8 cellular contexts compared by ENCODE assay signal in genomic region chr18:54679318-54680149, GRCh38.
A peak's percentile ranks its signal among the peaks of the same experiment; 100 is the strongest.
DNase-seq lines count a peak whose midpoint lies in the region; FAIRE-seq and TF ChIP-seq lines count a peak whose summit lies in the region.

No MANE protein-coding gene starts in this region.

- H3K9me3 ChIP-seq in transverse colon: no peaks in the 10 kb centered on the region

- intact Hi-C loops in transverse colon (cut with DNase I; ENCODE audit: low total_unique reads): loop anchor here (10.0 kb wide), 1 partner anchor 305 kb away; no protein-coding TSS in a partner anchor

- TF ChIP-seq CTCF in transverse colon (IDR thresholded peaks at IDR 0.05): peak; percentile 29 to 56 (median 54)

- no peak overlapping the region for H3K4me3 ChIP-seq in transverse colon

- no peaks in the 10 kb centered on the region for H3K36me3 ChIP-seq in transverse colon

- H3K27me3 Mint-ChIP-seq in immature natural killer cell (ENCODE audit: low read depth in 3 of 3): peaks cover 0 to 4% (median 0%) of the 10 kb centered on the region in 3 donors
- H3K27me3 Mint-ChIP-seq in activated T-cell treated with anti-CD3 and anti-CD28 coated beads, Interleukin-2, amount 50 U/mL, for 24 hours: no peaks in the 10 kb centered on the region

- DNase-seq in DMS53 treated with DMSO at 0.1 percent for 48 hours (lab: John Stamatoyannopoulos, UW; ENCODE audit: unreplicated experiment): peak; percentile 91
- peak; percentile 5 for DNase-seq in H54 (ENCODE audit: insufficient read length, low spot score)
- peak; percentile 19 for DNase-seq in NCI-H2171 (lab: John Stamatoyannopoulos, UW)
- peak; percentile 49 for DNase-seq in amniotic stem cell (lab: John Stamatoyannopoulos, UW)
- peak; percentile 27 to 48 (median 42) for DNase-seq in immature natural killer cell
- DNase-seq in transverse colon: no peak
- no peak for DNase-seq in activated T-cell treated with anti-CD3 and anti-CD28 coated beads, Interleukin-2, amount 50 U/mL, for 24 hours
- DNase-seq in T-helper 9 cell: no peak

- no peak for TF ChIP-seq EP300 in transverse colon (IDR thresholded peaks at IDR 0.05; ENCODE audit: low read depth)

- no peaks in the 10 kb centered on the region for H3K36me3 Mint-ChIP-seq in immature natural killer cell
- H3K36me3 Mint-ChIP-seq in activated T-cell treated with anti-CD3 and anti-CD28 coated beads, Interleukin-2, amount 50 U/mL, for 24 hours (ENCODE audit: low read depth): no peaks in the 10 kb centered on the region

- in situ Hi-C loops in transverse colon (cut with MboI; ENCODE audit: low pct_ligation_motif_present in 1 of 4, low pct_unique_long_range_greater_than_20kb in 1 of 4, low sequenced_read_pairs in 3 of 4): loop anchor here (5.0 to 10.0 kb wide), 3 partner anchors 295 to 305 kb away; no protein-coding TSS in a partner anchor

- no peak overlapping the region for H3K27ac Mint-ChIP-seq in immature natural killer cell
- no peak overlapping the region for H3K27ac Mint-ChIP-seq in activated T-cell treated with anti-CD3 and anti-CD28 coated beads, Interleukin-2, amount 50 U/mL, for 24 hours

- H3K27me3 ChIP-seq in transverse colon: no peaks in the 10 kb centered on the region

- peak; percentile 89 for FAIRE-seq in H54 (lab: Jason Lieb, UNC)

- H3K4me3 Mint-ChIP-seq in immature natural killer cell: no peak overlapping the region
- no peak overlapping the region for H3K4me3 Mint-ChIP-seq in activated T-cell treated with anti-CD3 and anti-CD28 coated beads, Interleukin-2, amount 50 U/mL, for 24 hours

- H3K4me1 ChIP-seq in transverse colon: no peaks in the 10 kb centered on the region

- H3K9me3 Mint-ChIP-seq in immature natural killer cell: no peaks in the 10 kb centered on the region
- H3K9me3 Mint-ChIP-seq in activated T-cell treated with anti-CD3 and anti-CD28 coated beads, Interleukin-2, amount 50 U/mL, for 24 hours: no peaks in the 10 kb centered on the region

- 18 to 33% methylated on average over 3 to 4 of the region's 4 CpGs for WGBS in transverse colon (ENCODE audit: low coverage in 1 of 2), 2 donors

- peaks cover 0 to 6% of the 10 kb centered on the region in 2 donors for H3K4me1 Mint-ChIP-seq in immature natural killer cell
- H3K4me1 Mint-ChIP-seq in activated T-cell treated with anti-CD3 and anti-CD28 coated beads, Interleukin-2, amount 50 U/mL, for 24 hours (ENCODE audit: low read depth): peaks cover 1% of the 10 kb centered on the region

- TF ChIP-seq POLR2A in H54 (IDR thresholded peaks at IDR 0.05; ENCODE audit: low read depth, low read length): no peak
- TF ChIP-seq POLR2A in transverse colon (IDR thresholded peaks at IDR 0.05): no peak

- H3K27ac ChIP-seq in transverse colon: no peak overlapping the region

Comparison
In these comparisons a context has a peak if more than half of its experiments do, and no peak if none do; other contexts are left out.
1. DNase-seq: peak in DMS53 treated with DMSO at 0.1 percent for 48 hours (single experiment), H54 (single experiment), NCI-H2171 (single experiment), amniotic stem cell (single experiment) and immature natural killer cell (3 of 3); none in transverse colon (single experiment), activated T-cell treated with anti-CD3 and anti-CD28 coated beads, Interleukin-2, amount 50 U/mL, for 24 hours (single experiment) and T-helper 9 cell (single experiment).